In genomic region chr18:3062798-3063563, GRCh38 we compare ENCODE assay signal across 8 cellular contexts. TPM values are rescaled to one million over a fixed set of nuclear protein-coding genes. Genes with fewer than 3 reads are reported as not detected.
A peak's percentile ranks its signal among the peaks of the same experiment; 100 is the strongest.
DNase-seq lines count a peak whose midpoint lies in the region; ATAC-seq, FAIRE-seq and TF ChIP-seq lines count a peak whose summit lies in the region.

No MANE protein-coding gene starts in this region.

- no peak overlapping the region for H2BK15ac ChIP-seq in H1 (ENCODE audit: low read length)

- no peaks in the 10 kb centered on the region for H3K79me1 ChIP-seq in H1 (ENCODE audit: low read depth, low read length)

- H3K4me1 ChIP-seq in H1 (replicated peaks in 1 of 4; ENCODE audit: control insufficient read depth in 3 of 4, insufficient read depth in 4 of 4, low read length in 3 of 4) (no peaks in the 10 kb centered on the region), mucosa of stomach (ENCODE audit: control insufficient read depth, insufficient read depth, low read length) (peaks cover 30% of the 10 kb centered on the region)

- POLR2A ChIA-PET in activated CD4-positive, alpha-beta memory T cell treated with anti-CD3 and anti-CD28 coated beads for 36 hours (lab: Charles Lee): interaction anchor here (0.5 to 4.5 kb wide), 10 partner anchors 9 to 185 kb away, joined by 3 to 31 read pairs (median 3); no protein-coding TSS in a partner anchor
- POLR2A ChIA-PET in H1 (lab: Charles Lee; ENCODE audit: partially characterized antibody): interaction anchor here (0.6 kb wide), 1 partner anchor 81 kb away, joined by 3 read pairs; no protein-coding TSS in a partner anchor

- H3K27ac Mint-ChIP-seq in activated CD4-positive, alpha-beta memory T cell treated with anti-CD3 and anti-CD28 coated beads for 36 hours: peak overlapping the region; percentile 73
- peak overlapping the region; percentile 3 for H3K27ac Mint-ChIP-seq in stimulated activated memory B cell treated with anti-CD40 and anti-IgM and Interleukin-4, amounts not matched to agents 10 μg/mL and 1 μg/mL and 100 μg/mL, for 72 hours

- no peak overlapping the region for H2BK12ac ChIP-seq in H1 (ENCODE audit: low read depth, low read length)

- no peak overlapping the region for H3K56ac ChIP-seq in H1 (replicated peaks; ENCODE audit: insufficient read length, low read depth, low read length)

- 72% methylated on average over 16 of the region's 16 CpGs; no CpG with 5 or more reads in 1 of the 2 experiments for WGBS in H1 (ENCODE audit: extremely low coverage in 1 of 2, insufficient coverage in 1 of 2, insufficient read length in 1 of 2, insufficient replicate concordance in 2 of 2, low coverage in 1 of 2, low lambda C conversion rate in 2 of 2, missing lambda C conversion rate in 1 of 2), 2 experiments

- peaks cover 68% of the 10 kb centered on the region for H3K4me1 Mint-ChIP-seq in activated CD4-positive, alpha-beta memory T cell treated with anti-CD3 and anti-CD28 coated beads for 36 hours (ENCODE audit: low read depth)
- H3K4me1 Mint-ChIP-seq in stimulated activated memory B cell treated with anti-CD40 and anti-IgM and Interleukin-4, amounts not matched to agents 10 μg/mL and 1 μg/mL and 100 μg/mL, for 72 hours: peaks cover 32% of the 10 kb centered on the region

- DNase-seq in AG10803 (ENCODE audit: low read depth): peak; percentile 25
- peak; percentile 66 for DNase-seq in NCI-H345 (lab: John Stamatoyannopoulos, UW)
- peak; percentile 86 for DNase-seq in activated CD4-positive, alpha-beta memory T cell treated with anti-CD3 and anti-CD28 coated beads for 36 hours
- peak in 1 of 2 experiments; percentile 83 for DNase-seq in H1 (ENCODE audit: low read depth in 1 of 2, low spot score in 2 of 2)

- H3K23me2 ChIP-seq in H1 (ENCODE audit: low read depth, low read length): no peaks in the 10 kb centered on the region

- H3K79me2 ChIP-seq in H1 (ENCODE audit: control insufficient read depth in 1 of 2, insufficient read depth in 2 of 2, low read length in 2 of 2): no peaks in the 10 kb centered on the region

- peak; percentile 32 for FAIRE-seq in H1 (lab: Jason Lieb, UNC)

- H3K9me3 ChIP-seq in H1 (ENCODE audit: insufficient read depth in 2 of 2, low read depth in 1 of 2, low read length in 1 of 2) (no peaks in the 10 kb centered on the region), mucosa of stomach (ENCODE audit: control insufficient read depth, low read length) (no peaks in the 10 kb centered on the region)

- H4K91ac ChIP-seq in H1 (replicated peaks; ENCODE audit: insufficient read length, low read length): no peak overlapping the region

- H4K20me1 ChIP-seq in H1 (replicated peaks in 1 of 2; ENCODE audit: control insufficient read depth in 1 of 2, insufficient read depth in 2 of 2, low read length in 2 of 2): no peaks in the 10 kb centered on the region

- H3K23ac ChIP-seq in H1 (ENCODE audit: insufficient read length): no peak overlapping the region

- TF ChIP-seq EP300 in H1 (IDR thresholded peaks at IDR 0.05; ENCODE audit: borderline replicate concordance in 1 of 2, low read depth in 2 of 2, low read length in 2 of 2): no peak

- no peak for TF ChIP-seq POLR2A in H1 (IDR thresholded peaks at IDR 0.05; ENCODE audit: control extremely low read depth in 1 of 2, low read depth in 2 of 2, low read length in 2 of 2)

- H3K4me2 ChIP-seq in H1 (ENCODE audit: insufficient read depth in 1 of 2, low read depth in 2 of 2, low read length in 2 of 2): no peak overlapping the region

- H3K27me3 ChIP-seq in H1 (replicated peaks in 1 of 4; ENCODE audit: control insufficient read depth in 3 of 4, extremely low read depth in 1 of 4, insufficient read depth in 3 of 4, low read length in 3 of 4) (no peaks in the 10 kb centered on the region), mucosa of stomach (ENCODE audit: control insufficient read depth, insufficient read depth, low read length) (no peaks in the 10 kb centered on the region)

- no peak overlapping the region for H3K9ac ChIP-seq in H1 (replicated peaks in 1 of 4; ENCODE audit: extremely low read depth in 1 of 4, low read depth in 3 of 4, low read length in 3 of 4)
- peak overlapping the region; percentile 54 for H3K9ac ChIP-seq in mucosa of stomach (ENCODE audit: low read length)

- intact Hi-C loops in activated CD4-positive, alpha-beta memory T cell treated with anti-CD3 and anti-CD28 coated beads for 36 hours (cut with micrococcal nuclease): loop anchor here (1.0 to 5.0 kb wide), 6 partner anchors 68 to 534 kb away; partner anchors contain the start of gene SMCHD1

- H3K9me3 Mint-ChIP-seq in activated CD4-positive, alpha-beta memory T cell treated with anti-CD3 and anti-CD28 coated beads for 36 hours: no peaks in the 10 kb centered on the region
- no peaks in the 10 kb centered on the region for H3K9me3 Mint-ChIP-seq in stimulated activated memory B cell treated with anti-CD40 and anti-IgM and Interleukin-4, amounts not matched to agents 10 μg/mL and 1 μg/mL and 100 μg/mL, for 72 hours

- no peak overlapping the region for H4K5ac ChIP-seq in H1 (ENCODE audit: insufficient read length, low read depth, low read length)

- no peak overlapping the region for H3K4ac ChIP-seq in H1 (replicated peaks; ENCODE audit: insufficient read length, low read depth, low read length)

- H3K27me3 Mint-ChIP-seq in activated CD4-positive, alpha-beta memory T cell treated with anti-CD3 and anti-CD28 coated beads for 36 hours: no peaks in the 10 kb centered on the region
- H3K27me3 Mint-ChIP-seq in stimulated activated memory B cell treated with anti-CD40 and anti-IgM and Interleukin-4, amounts not matched to agents 10 μg/mL and 1 μg/mL and 100 μg/mL, for 72 hours: no peaks in the 10 kb centered on the region

- no peak overlapping the region for H2AK5ac ChIP-seq in H1 (ENCODE audit: low read depth, low read length)

- H2BK120ac ChIP-seq in H1 (replicated peaks; ENCODE audit: low read depth, low read length): no peak overlapping the region

- H3K4me3 ChIP-seq in AG10803 (ENCODE audit: low read length) (peak overlapping the region; percentile 26), H1 (ENCODE audit: extremely low read depth in 1 of 4, insufficient read depth in 2 of 4, low read depth in 3 of 4, low read length in 4 of 4) (no peak overlapping the region), mucosa of stomach (ENCODE audit: low read length) (no peak overlapping the region)

- no peak overlapping the region for H4K8ac ChIP-seq in H1 (ENCODE audit: extremely low read depth, insufficient read depth, low read length)

- H3K36me3 ChIP-seq in H1 (ENCODE audit: control insufficient read depth in 2 of 4, insufficient read depth in 4 of 4, low read length in 3 of 4) (no peaks in the 10 kb centered on the region), mucosa of stomach (ENCODE audit: control insufficient read depth, insufficient read depth, low read length) (no peaks in the 10 kb centered on the region)

- no peak overlapping the region for H3K14ac ChIP-seq in H1 (ENCODE audit: insufficient read length)

- no peak overlapping the region for H2BK20ac ChIP-seq in H1 (ENCODE audit: low read length)

- peak overlapping the region; percentile 48 for H3K18ac ChIP-seq in H1 (ENCODE audit: extremely low read depth, low read length)

- ATAC-seq in GM19035 (IDR thresholded peaks at IDR 0.05; ENCODE audit: unreplicated experiment): peak; percentile 60
- peak; percentile 72 for ATAC-seq in stimulated activated memory B cell treated with anti-CD40 and anti-IgM and Interleukin-4, amounts not matched to agents 10 μg/mL and 1 μg/mL and 100 μg/mL, for 72 hours
- ATAC-seq in GM18870 (IDR thresholded peaks at IDR 0.05; ENCODE audit: unreplicated experiment): no peak

- H3K27ac ChIP-seq in H1 (ENCODE audit: low read depth, low read length): no peak overlapping the region

- CTCF ChIA-PET in activated CD4-positive, alpha-beta memory T cell treated with anti-CD3 and anti-CD28 coated beads for 36 hours (lab: Charles Lee): interaction anchor here (0.6 to 6.0 kb wide), 54 partner anchors 9 to 523 kb away, joined by 3 to 102 read pairs (median 5); partner anchors contain the start of genes LPIN2 and MYL12A
- CTCF ChIA-PET in H1 (lab: Charles Lee; ENCODE audit: partially characterized antibody): interaction anchor here (0.6 to 5.5 kb wide), 46 partner anchors 8 to 704 kb away, joined by 3 to 47 read pairs (median 5); no protein-coding TSS in a partner anchor

- no peak overlapping the region for H2AFZ ChIP-seq in H1 (ENCODE audit: low read length)

- H2BK5ac ChIP-seq in H1 (ENCODE audit: low read depth, low read length): no peak overlapping the region

- peak; percentile 64 to 79 for TF ChIP-seq RAD21 in H1 (IDR thresholded peaks at IDR 0.05 in 1 of 2, conservative IDR thresholded peaks at IDR 0.05 in 1 of 2; ENCODE audit: low read depth in 2 of 2, low read length in 2 of 2)

- H3K36me3 Mint-ChIP-seq in activated CD4-positive, alpha-beta memory T cell treated with anti-CD3 and anti-CD28 coated beads for 36 hours: peaks cover 1% of the 10 kb centered on the region
- H3K36me3 Mint-ChIP-seq in stimulated activated memory B cell treated with anti-CD40 and anti-IgM and Interleukin-4, amounts not matched to agents 10 μg/mL and 1 μg/mL and 100 μg/mL, for 72 hours: no peaks in the 10 kb centered on the region

- TF ChIP-seq CTCF in AG10803 (conservative IDR thresholded peaks at IDR 0.05; ENCODE audit: low read length): peak; percentile 81
- peak; percentile 73 to 83 (median 82) for TF ChIP-seq CTCF in H1 (IDR thresholded peaks at IDR 0.05; ENCODE audit: control extremely low read depth in 1 of 3, insufficient read depth in 1 of 3, low read depth in 1 of 3, low read length in 3 of 3)

- peak overlapping the region; percentile 55 for H3K4me3 Mint-ChIP-seq in activated CD4-positive, alpha-beta memory T cell treated with anti-CD3 and anti-CD28 coated beads for 36 hours
- H3K4me3 Mint-ChIP-seq in stimulated activated memory B cell treated with anti-CD40 and anti-IgM and Interleukin-4, amounts not matched to agents 10 μg/mL and 1 μg/mL and 100 μg/mL, for 72 hours: no peak overlapping the region

TF ChIP-seq in H1, 55 proteins besides CTCF, POLR2A, EP300 and RAD21 (continues in another document):
- TF ChIP-seq GTF2F1 (IDR thresholded peaks at IDR 0.05; ENCODE audit: borderline replicate concordance, low read depth, low read length): no peak
- TF ChIP-seq RNF2 (IDR thresholded peaks at IDR 0.05; ENCODE audit: borderline replicate concordance, low read depth, low read length, missing control alignments, poor library complexity, severe bottlenecking): no peak
- no peak for TF ChIP-seq CEBPB (IDR thresholded peaks at IDR 0.05; ENCODE audit: low read depth, low read length)

RNA-seq across cellular contexts. Expression of gene LPIN2, which starts 50.0 kb away (rescaled TPM):
- total RNA-seq in activated CD4-positive, alpha-beta memory T cell treated with anti-CD3 and anti-CD28 coated beads for 36 hours: 100 to 1,000 TPM; 102 to 107 TPM
- 13.8 and 14.2 TPM in 2 replicates for total RNA-seq in H1 (2021; fragmentation: NEBNext Ultra II Directional; extraction: Animal tissue kit (Norgen Biotek cat#: 25700))
- 7.4 and 7.7 TPM in 2 replicates for polyA plus RNA-seq in H1 (2011; rRNA removed)
- 11.6 TPM for polyA plus RNA-seq in H1 (2011; cell fraction: cytosol; rRNA removed)
- 12.2 TPM for polyA plus RNA-seq in H1 (2011; cell fraction: nucleus; rRNA removed)
- polyA plus RNA-seq in H1 (2012, experiment 1 of 2): 8.6 to 10.8 TPM (median 9.6 TPM) in 4 replicates
- 1.7 TPM for polyA plus RNA-seq in H1 (2012, experiment 2 of 2)
- 7.6 TPM for polyA plus RNA-seq in H1 (2013, experiment 1 of 2)
- polyA plus RNA-seq in H1 (2013, experiment 2 of 2): 7.8 TPM
- 14.3 and 16.1 TPM in 2 replicates for polyA minus RNA-seq in H1 (2011; rRNA and poly(A)+ RNA removed)
- polyA minus RNA-seq in H1 (2011; cell fraction: cytosol; rRNA and poly(A)+ RNA removed): 9.8 TPM
- polyA minus RNA-seq in H1 (2011; cell fraction: nucleus; rRNA and poly(A)+ RNA removed): 18.0 TPM
